1 cellular context compared by ENCODE assay signal in genomic region chr1:1092149-1092855, GRCh38.
TF ChIP-seq lines count a peak whose summit lies in the region.

No MANE protein-coding gene starts in this region.

TF ChIP-seq in SK-N-SH, 30 proteins besides CTCF, POLR2A, EP300 and RAD21 (continued from another document):
- no peak for TF ChIP-seq USF2 (IDR thresholded peaks at IDR 0.05; ENCODE audit: borderline replicate concordance, low read depth, low read length)
